ENCODE assay signal across 23 cellular contexts in the genomic region with DNA sequence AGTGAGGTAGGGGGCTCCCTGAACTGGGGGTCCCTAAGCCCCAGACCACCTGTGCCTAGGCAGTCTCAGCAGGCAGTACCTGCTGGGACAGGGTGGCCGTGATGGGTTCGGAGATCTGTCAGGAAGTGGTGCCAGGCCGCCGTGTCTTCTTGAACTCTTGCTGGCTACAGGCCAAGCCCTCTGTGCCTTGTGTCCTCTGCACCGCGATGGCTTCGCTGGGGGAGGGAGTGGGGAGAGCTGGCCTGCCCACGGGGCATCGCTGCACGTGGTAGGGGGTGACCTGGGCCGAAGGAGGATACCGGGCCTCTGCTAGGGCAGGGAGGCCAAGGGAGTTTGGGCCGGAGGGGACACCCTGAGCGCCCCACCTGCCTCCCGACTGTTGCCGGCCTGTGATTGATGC.
A peak's percentile ranks its signal among the peaks of the same experiment; 100 is the strongest.
DNase-seq lines count a peak whose midpoint lies in the region; ATAC-seq and TF ChIP-seq lines count a peak whose summit lies in the region.
"Had no signal": no experiment of that assay in that cellular context is flagged by ENCODE, and none has a peak within 500 bp of the region (broad histone marks: within the 10 kb centered on the region; RNA-seq: fewer than 3 reads in every experiment).

No MANE protein-coding gene starts in this region.

- H3K36me3 Mint-ChIP-seq in natural killer cell: no peaks in the 10 kb centered on the region
- H3K36me3 Mint-ChIP-seq: CD4-positive, CD25-positive, alpha-beta regulatory T cell; IgD-negative memory B cell had no signal

- no peaks in the 10 kb centered on the region for H3K36me3 ChIP-seq in body of pancreas (replicated peaks in 1 of 2; ENCODE audit: insufficient read depth in 1 of 2, low read depth in 2 of 2)
- H3K36me3 ChIP-seq in upper lobe of right lung: no peaks in the 10 kb centered on the region
- H3K36me3 ChIP-seq: brain microvascular endothelial cell, thyroid gland had no signal

- TF ChIP-seq POLR2A in body of pancreas (IDR thresholded peaks at IDR 0.05): no peak

- no peaks in the 10 kb centered on the region for H3K9me3 Mint-ChIP-seq in natural killer cell
- H3K9me3 Mint-ChIP-seq: activated naive CD8-positive, alpha-beta T cell treated with anti-CD3 and anti-CD28 coated beads, Interleukin-2, amount 50 U/mL, for 24 hours; activated T-helper 2 cell treated with anti-CD3 and anti-CD28 coated beads, Interferon-gamma antibody, Interleukin-2, Interleukin-4, amounts not matched to agents 10 μg/mL and 5 μg/mL and 100 μg/mL, durations not matched to agents 14 hours and 24 hours and 36 hours; CD4-positive, CD25-positive, alpha-beta regulatory T cell had no signal

- H3K4me1 ChIP-seq in body of pancreas (no peaks in the 10 kb centered on the region), upper lobe of right lung (no peaks in the 10 kb centered on the region)
- H3K4me1 ChIP-seq: thyroid gland had no signal

- no peaks in the 10 kb centered on the region for H3K27me3 ChIP-seq in body of pancreas
- H3K27me3 ChIP-seq in upper lobe of right lung: no peaks in the 10 kb centered on the region
- H3K27me3 ChIP-seq: thyroid gland had no signal

- H3K4me3 ChIP-seq in body of pancreas (no peak overlapping the region), upper lobe of right lung (no peak overlapping the region)
- H3K4me3 ChIP-seq: thyroid gland had no signal

- H3K27ac ChIP-seq in body of pancreas (no peak overlapping the region), upper lobe of right lung (no peak overlapping the region)
- H3K27ac ChIP-seq: brain microvascular endothelial cell, HL-60, RWPE1, thyroid gland had no signal

- H3K9me3 ChIP-seq in body of pancreas (no peaks in the 10 kb centered on the region), upper lobe of right lung (no peaks in the 10 kb centered on the region)
- H3K9me3 ChIP-seq: thyroid gland had no signal

- intact Hi-C loops in cardiac septum (cut with DNase I): no loop called here
- intact Hi-C loops in left cardiac atrium (cut with DNase I): no loop called here
- intact Hi-C loops in body of pancreas (cut with DNase I): no loop called here
- intact Hi-C loops in natural killer cell (cut with micrococcal nuclease): no loop called here
- intact Hi-C loops in upper lobe of right lung (cut with DNase I): no loop called here

- H3K27ac Mint-ChIP-seq in natural killer cell: no peak overlapping the region
- H3K27ac Mint-ChIP-seq: activated naive CD8-positive, alpha-beta T cell treated with anti-CD3 and anti-CD28 coated beads, Interleukin-2, amount 50 U/mL, for 24 hours; activated T-helper 2 cell treated with anti-CD3 and anti-CD28 coated beads, Interferon-gamma antibody, Interleukin-2, Interleukin-4, amounts not matched to agents 10 μg/mL and 5 μg/mL and 100 μg/mL, durations not matched to agents 14 hours and 24 hours and 36 hours; IgD-negative memory B cell had no signal

- no peak for ATAC-seq in left cardiac atrium
- ATAC-seq in body of pancreas: no peak
- ATAC-seq in natural killer cell: no peak
- ATAC-seq in upper lobe of right lung: no peak
- no peak for ATAC-seq in GM18519 (IDR thresholded peaks at IDR 0.05; ENCODE audit: low FRiP score, unreplicated experiment)
- ATAC-seq: activated naive CD8-positive, alpha-beta T cell treated with anti-CD3 and anti-CD28 coated beads, Interleukin-2, amount 50 U/mL, for 24 hours had no signal

- DNase-seq in cardiac septum (ENCODE audit: low spot score) (peak; percentile 67), left cardiac atrium (no peak), body of pancreas (peak in 3 of 4 donors; percentile 9 to 19 (median 19)), natural killer cell (peak; percentile 14), upper lobe of right lung (peak; percentile 58), NCI-H1105 treated with DMSO at 0.1 percent for 48 hours (lab: John Stamatoyannopoulos, UW) (no peak), NCI-H524 (lab: John Stamatoyannopoulos, UW) (no peak)
- DNase-seq: activated CD4-positive, alpha-beta T cell treated with anti-CD3 and anti-CD28 coated beads for 48 hours; activated naive CD8-positive, alpha-beta T cell treated with anti-CD3 and anti-CD28 coated beads, Interleukin-2, amount 50 U/mL, for 24 hours; brain microvascular endothelial cell; CD4-positive, CD25-positive, alpha-beta regulatory T cell; cortex of kidney; glutamatergic neuron; NCI-H187 treated with DMSO at 0.1 percent for 48 hours; nucleus accumbens; stimulated activated CD4-positive, alpha-beta T cell treated with anti-CD3 and anti-CD28 coated beads, Interleukin-1b, Interleukin-23, amount 100 ng/mL, for 48 hours; stimulated activated naive CD4-positive, alpha-beta T cell had no signal

- 11 to 42% methylated on average over 12 to 14 of the region's 16 CpGs for WGBS in body of pancreas, 2 donors

- no peak for TF ChIP-seq CTCF in body of pancreas (IDR thresholded peaks at IDR 0.05)
- TF ChIP-seq CTCF in natural killer cell (IDR thresholded peaks at IDR 0.05): no peak
- TF ChIP-seq CTCF in upper lobe of right lung (IDR thresholded peaks at IDR 0.05): no peak

- H3K27me3 Mint-ChIP-seq in natural killer cell (ENCODE audit: low read depth in 2 of 2): no peaks in the 10 kb centered on the region

- no peak overlapping the region for H3K4me3 Mint-ChIP-seq in natural killer cell
- H3K4me3 Mint-ChIP-seq: activated naive CD8-positive, alpha-beta T cell treated with anti-CD3 and anti-CD28 coated beads, Interleukin-2, amount 50 U/mL, for 24 hours; CD4-positive, CD25-positive, alpha-beta regulatory T cell; IgD-negative memory B cell had no signal

- no peaks in the 10 kb centered on the region for H3K4me1 Mint-ChIP-seq in natural killer cell
- H3K4me1 Mint-ChIP-seq: activated naive CD8-positive, alpha-beta T cell treated with anti-CD3 and anti-CD28 coated beads, Interleukin-2, amount 50 U/mL, for 24 hours; CD4-positive, CD25-positive, alpha-beta regulatory T cell; IgD-negative memory B cell had no signal

Comparison
In these comparisons a context has a peak if more than half of its experiments do, and no peak if none do; other contexts are left out.
1. DNase-seq: peak in cardiac septum (single experiment), body of pancreas (3 of 4), natural killer cell (single experiment) and upper lobe of right lung (single experiment); none in left cardiac atrium (single experiment), NCI-H1105 treated with DMSO at 0.1 percent for 48 hours (single experiment) and NCI-H524 (0 of 2).